In genomic region chr22:38186429-38186828, GRCh38 we compare ENCODE assay signal across 1 cellular context.
TF ChIP-seq lines count a peak whose summit lies in the region.

No MANE protein-coding gene starts in this region.

TF ChIP-seq in endothelial cell of umbilical vein, 7 proteins besides CTCF, POLR2A, EP300 and RAD21:
- TF ChIP-seq POLR2AphosphoS5 (IDR thresholded peaks at IDR 0.05; ENCODE audit: insufficient read depth, low read depth, low read length) (no peak), FOS (IDR thresholded peaks at IDR 0.05; ENCODE audit: borderline replicate concordance, insufficient read depth, low read length) (no peak), GATA2 (IDR thresholded peaks at IDR 0.05; ENCODE audit: insufficient read depth, insufficient read length, low read depth, low read length) (no peak), EZH2 (IDR thresholded peaks at IDR 0.05; ENCODE audit: borderline replicate concordance, low read depth, low read length, severe bottlenecking) (no peak), MAX (IDR thresholded peaks at IDR 0.05; ENCODE audit: insufficient read depth, insufficient read length) (no peak), JUN (IDR thresholded peaks at IDR 0.05; ENCODE audit: borderline replicate concordance, insufficient read depth, insufficient read length, low read depth) (no peak), MYC (IDR thresholded peaks at IDR 0.05; ENCODE audit: low read depth, low read length) (no peak)
